Comparison of ENCODE assay signal across 30 cellular contexts in genomic region chr22:44925465-44926123, GRCh38.
"Had no signal": no experiment of that assay in that cellular context is flagged by ENCODE, and none has a peak within 500 bp of the region (broad histone marks: within the 10 kb centered on the region; RNA-seq: fewer than 3 reads in every experiment).

No MANE protein-coding gene starts in this region.

- H3K4me1 Mint-ChIP-seq: activated CD4-positive, alpha-beta memory T cell treated with anti-CD3 and anti-CD28 coated beads, Interleukin-2, amount 10 ng/mL, durations not matched to agents 7 days and 5 days; activated CD4-positive, alpha-beta T cell treated with anti-CD3 and anti-CD28 coated beads, Interleukin-2, amount 10 ng/mL, durations not matched to agents 7 days and 5 days; stimulated activated memory B cell treated with anti-CD40 and anti-IgM and Interleukin-4, amounts not matched to agents 10 μg/mL and 1 μg/mL and 100 μg/mL, for 72 hours; stimulated activated naive CD8-positive, alpha-beta T cell treated with anti-CD3 and anti-CD28 coated beads, Interleukin-15, amount 100 ng/mL, for 72 hours had no signal

- H3K36me3 Mint-ChIP-seq: activated naive CD4-positive, alpha-beta T cell treated with anti-CD3 and anti-CD28 coated beads, Interleukin-2, amount 50 U/mL, for 72 hours; stimulated activated memory B cell treated with anti-CD40 and anti-IgM and Interleukin-4, amounts not matched to agents 10 μg/mL and 1 μg/mL and 100 μg/mL, for 72 hours had no signal

- H3K4me3 Mint-ChIP-seq: activated CD4-positive, alpha-beta memory T cell treated with anti-CD3 and anti-CD28 coated beads, Interleukin-2, amount 10 ng/mL, durations not matched to agents 7 days and 5 days; activated CD4-positive, alpha-beta T cell treated with anti-CD3 and anti-CD28 coated beads, Interleukin-2, amount 10 ng/mL, durations not matched to agents 7 days and 5 days; activated T-cell treated with anti-CD3 and anti-CD28 coated beads, Interleukin-2, amount 50 U/mL, for 24 hours; nephron; stimulated activated memory B cell treated with anti-CD40 and anti-IgM and Interleukin-4, amounts not matched to agents 10 μg/mL and 1 μg/mL and 100 μg/mL, for 72 hours; stimulated activated naive CD8-positive, alpha-beta T cell treated with anti-CD3 and anti-CD28 coated beads, Interleukin-15, amount 100 ng/mL, for 72 hours had no signal

- ATAC-seq: body of pancreas; left colon; sciatic nerve; stimulated activated naive CD8-positive, alpha-beta T cell treated with anti-CD3 and anti-CD28 coated beads, Interleukin-15, amount 100 ng/mL, for 72 hours had no signal

- H3K4me1 ChIP-seq: body of pancreas, colonic mucosa, prostate gland, upper lobe of left lung had no signal

- H3K9me3 ChIP-seq: colonic mucosa, neutrophil, ovary, prostate gland, upper lobe of left lung had no signal

- H3K9me3 Mint-ChIP-seq: activated CD4-positive, alpha-beta memory T cell treated with anti-CD3 and anti-CD28 coated beads, Interleukin-2, amount 10 ng/mL, durations not matched to agents 7 days and 5 days; activated CD4-positive, alpha-beta T cell treated with anti-CD3 and anti-CD28 coated beads, Interleukin-2, amount 10 ng/mL, durations not matched to agents 7 days and 5 days; activated naive CD4-positive, alpha-beta T cell treated with anti-CD3 and anti-CD28 coated beads, Interleukin-2, amount 50 U/mL, for 72 hours; activated T-cell treated with anti-CD3 and anti-CD28 coated beads, Interleukin-2, amount 50 U/mL, for 24 hours; nephron; stimulated activated naive CD8-positive, alpha-beta T cell treated with anti-CD3 and anti-CD28 coated beads, Interleukin-15, amount 100 ng/mL, for 72 hours had no signal

- H3K27me3 ChIP-seq: body of pancreas, colonic mucosa, hepatocyte, neutrophil, ovary, upper lobe of left lung had no signal

- H3K27ac ChIP-seq: body of pancreas, colonic mucosa, epithelial cell of prostate, hepatocyte, neutrophil, ovary, prostate gland, upper lobe of left lung, WERI-Rb-1 had no signal

- H3K36me3 ChIP-seq: colonic mucosa, neutrophil, ovary, prostate gland, upper lobe of left lung had no signal

- H3K4me3 ChIP-seq: body of pancreas, colonic mucosa, hepatocyte, ovary, prostate gland, upper lobe of left lung had no signal

- DNase-seq: activated CD4-positive, alpha-beta memory T cell treated with anti-CD3 and anti-CD28 coated beads, Interleukin-2, amount 10 ng/mL, durations not matched to agents 7 days and 5 days; activated CD4-positive, alpha-beta T cell treated with anti-CD3 and anti-CD28 coated beads, Interleukin-2, amount 10 ng/mL, durations not matched to agents 7 days and 5 days; activated CD4-positive, CD25-positive, alpha-beta regulatory T cell treated with anti-CD3 and anti-CD28 coated beads, Interleukin-2, amount 50 U/mL, for 72 hours; activated CD8-positive, alpha-beta memory T cell treated with anti-CD3 and anti-CD28 coated beads, Interleukin-2, amount 50 U/mL, for 48 hours; activated naive CD4-positive, alpha-beta T cell; activated T-cell treated with anti-CD3 and anti-CD28 coated beads, Interleukin-2, amount 50 U/mL, for 24 hours; body of pancreas; colonic mucosa; effector CD8-positive, alpha-beta T cell; islet precursor cell; mammary epithelial cell; retina; small intestine; stimulated activated CD4-positive, alpha-beta T cell treated with anti-CD3 and anti-CD28 coated beads, Interleukin-1b, Interleukin-23, amount 100 ng/mL, for 48 hours; stimulated activated CD4-positive, alpha-beta T cell treated with anti-CD3 and anti-CD28 coated beads, Interleukin-4, amount 100 ng/mL, for 4 hours; stimulated activated CD8-positive, alpha-beta memory T cell treated with anti-CD3 and anti-CD28 coated beads, Interleukin-4, amount 100 ng/mL, for 48 hours; stimulated activated naive CD8-positive, alpha-beta T cell treated with anti-CD3 and anti-CD28 coated beads, Interleukin-15, amount 100 ng/mL, for 72 hours; substantia nigra; upper lobe of left lung; WERI-Rb-1 had no signal

- H3K27ac Mint-ChIP-seq: activated CD4-positive, alpha-beta memory T cell treated with anti-CD3 and anti-CD28 coated beads, Interleukin-2, amount 10 ng/mL, durations not matched to agents 7 days and 5 days; activated CD4-positive, alpha-beta T cell treated with anti-CD3 and anti-CD28 coated beads, Interleukin-2, amount 10 ng/mL, durations not matched to agents 7 days and 5 days; activated naive CD4-positive, alpha-beta T cell treated with anti-CD3 and anti-CD28 coated beads, Interleukin-2, amount 50 U/mL, for 72 hours; activated T-cell treated with anti-CD3 and anti-CD28 coated beads, Interleukin-2, amount 50 U/mL, for 24 hours; nephron; stimulated activated memory B cell treated with anti-CD40 and anti-IgM and Interleukin-4, amounts not matched to agents 10 μg/mL and 1 μg/mL and 100 μg/mL, for 72 hours; stimulated activated naive CD8-positive, alpha-beta T cell treated with anti-CD3 and anti-CD28 coated beads, Interleukin-15, amount 100 ng/mL, for 72 hours had no signal
